23 cellular contexts compared by ENCODE assay signal in the genomic region with DNA sequence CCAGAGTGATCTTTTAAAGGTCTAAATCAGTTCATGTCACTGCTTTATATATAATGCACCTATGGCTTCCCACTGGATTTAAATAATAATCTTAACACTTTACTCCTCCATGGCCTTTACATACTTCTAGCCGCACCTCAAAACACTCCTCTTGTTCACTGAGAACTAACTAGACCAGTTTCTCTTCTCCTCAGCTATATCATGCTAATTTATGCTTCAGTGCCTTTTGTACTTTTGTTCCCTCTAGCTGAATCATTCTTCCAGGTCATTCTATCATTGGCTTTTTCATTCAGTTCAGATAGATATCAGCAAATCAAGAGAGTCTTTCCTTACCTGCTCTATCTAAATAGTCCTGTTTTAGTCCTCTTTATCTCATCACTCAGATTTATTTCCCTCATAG.
DNase-seq lines count a peak whose midpoint lies in the region; ATAC-seq, FAIRE-seq and TF ChIP-seq lines count a peak whose summit lies in the region.
"Had no signal": no experiment of that assay in that cellular context is flagged by ENCODE, and none has a peak within 500 bp of the region (broad histone marks: within the 10 kb centered on the region; RNA-seq: fewer than 3 reads in every experiment).

No MANE protein-coding gene starts in this region.

- TF ChIP-seq POLR2A in GM12891 (IDR thresholded peaks at IDR 0.05; ENCODE audit: low read depth, low read length): no peak

- no peak for DNase-seq in GM12891 (ENCODE audit: insufficient read length, low spot score)
- peak; percentile 85 for DNase-seq in epithelial cell of esophagus (ENCODE audit: low read depth)
- DNase-seq in naive B cell: no peak
- DNase-seq in caudate nucleus (lab: John Stamatoyannopoulos, UW): no peak
- no peak for DNase-seq in D721Med (ENCODE audit: insufficient read length, low spot score)
- DNase-seq in stimulated activated effector memory CD8-positive, alpha-beta T cell treated with anti-CD3 and anti-CD28 coated beads, Interleukin-12 subunit alpha, Interleukin-12 subunit beta, amount 100 ng/mL, for 72 hours (ENCODE audit: low spot score in 2 of 2): no peak
- no peak for DNase-seq in activated effector memory CD4-positive, alpha-beta T cell treated with Interleukin-2 at 50 U/mL for 16 hours
- DNase-seq: activated CD4-positive, alpha-beta T cell treated with anti-CD3 and anti-CD28 coated beads for 36 hours; activated naive CD4-positive, alpha-beta T cell treated with anti-CD3 and anti-CD28 coated beads, Interleukin-2, amount 50 U/mL, for 16 hours; activated T-cell treated with anti-CD3 and anti-CD28 coated beads, Interleukin-2, amount 50 U/mL, for 72 hours; anterior cingulate cortex; central memory CD4-positive, alpha-beta T cell; GM23248; NCI-H1105 treated with DMSO at 0.1 percent for 48 hours; NCI-H526 treated with DMSO at 0.1 percent for 48 hours; retina; stimulated activated CD4-positive, alpha-beta T cell treated with anti-CD3 and anti-CD28 coated beads, Interleukin-4, amount 100 ng/mL, for 4 hours; T-cell had no signal

- FAIRE-seq in GM12891 (lab: Jason Lieb, UNC): peak; percentile 73
- FAIRE-seq in D721Med (lab: Jason Lieb, UNC): no peak
- FAIRE-seq: A204.1, GM18507, urothelium cell line had no signal

- peak; percentile 50 for ATAC-seq in HG02840 (IDR thresholded peaks at IDR 0.05; ENCODE audit: low FRiP score, unreplicated experiment)
- ATAC-seq in naive B cell (ENCODE audit: low read depth in 2 of 2): peak; percentile 58
- ATAC-seq in stimulated activated effector memory CD8-positive, alpha-beta T cell treated with anti-CD3 and anti-CD28 coated beads, Interleukin-12 subunit alpha, Interleukin-12 subunit beta, amount 100 ng/mL, for 72 hours: no peak
- ATAC-seq: activated CD4-positive, alpha-beta T cell treated with anti-CD3 and anti-CD28 coated beads for 36 hours; activated T-cell treated with anti-CD3 and anti-CD28 coated beads, Interleukin-2, amount 50 U/mL, for 72 hours; T-cell had no signal

- no peak overlapping the region for H3K27ac ChIP-seq in caudate nucleus (ENCODE audit: low read depth, low read length)
- H3K27ac ChIP-seq: esophagus muscularis mucosa, GM23248 had no signal

- H3K4me1 Mint-ChIP-seq in naive B cell: peaks cover 18 to 34% (median 27%) of the 10 kb centered on the region in 3 donors
- peaks cover 18% of the 10 kb centered on the region for H3K4me1 Mint-ChIP-seq in stimulated activated effector memory CD8-positive, alpha-beta T cell treated with anti-CD3 and anti-CD28 coated beads, Interleukin-12 subunit alpha, Interleukin-12 subunit beta, amount 100 ng/mL, for 72 hours

- no peak overlapping the region for H3K4me3 ChIP-seq in epithelial cell of esophagus (ENCODE audit: low read length)
- H3K4me3 ChIP-seq: esophagus muscularis mucosa, GM23248 had no signal

- TF ChIP-seq CTCF in epithelial cell of esophagus (IDR thresholded peaks at IDR 0.05; ENCODE audit: insufficient read depth, low read depth, low read length, missing control alignments) (no peak), D721Med (IDR thresholded peaks at IDR 0.05; ENCODE audit: insufficient read depth, missing control alignments) (no peak)

- peak overlapping the region in 3 of 6 donors; percentile 8 to 39 (median 24) for H3K27ac Mint-ChIP-seq in naive B cell
- H3K27ac Mint-ChIP-seq in stimulated activated effector memory CD8-positive, alpha-beta T cell treated with anti-CD3 and anti-CD28 coated beads, Interleukin-12 subunit alpha, Interleukin-12 subunit beta, amount 100 ng/mL, for 72 hours: no peak overlapping the region
- H3K27ac Mint-ChIP-seq: activated T-cell treated with anti-CD3 and anti-CD28 coated beads, Interleukin-2, amount 50 U/mL, for 72 hours; T-cell had no signal

- no peak overlapping the region for H3K4me3 Mint-ChIP-seq in naive B cell
- no peak overlapping the region for H3K4me3 Mint-ChIP-seq in stimulated activated effector memory CD8-positive, alpha-beta T cell treated with anti-CD3 and anti-CD28 coated beads, Interleukin-12 subunit alpha, Interleukin-12 subunit beta, amount 100 ng/mL, for 72 hours
- H3K4me3 Mint-ChIP-seq: activated CD4-positive, alpha-beta T cell treated with anti-CD3 and anti-CD28 coated beads for 36 hours; activated T-cell treated with anti-CD3 and anti-CD28 coated beads, Interleukin-2, amount 50 U/mL, for 72 hours; T-cell had no signal

- H3K27me3 Mint-ChIP-seq in naive B cell: no peaks in the 10 kb centered on the region
- H3K27me3 Mint-ChIP-seq: activated CD4-positive, alpha-beta T cell treated with anti-CD3 and anti-CD28 coated beads for 36 hours; T-cell had no signal

- peaks cover 8 to 13% of the 10 kb centered on the region in 2 donors for H3K36me3 Mint-ChIP-seq in naive B cell
- peaks cover 18% of the 10 kb centered on the region for H3K36me3 Mint-ChIP-seq in stimulated activated effector memory CD8-positive, alpha-beta T cell treated with anti-CD3 and anti-CD28 coated beads, Interleukin-12 subunit alpha, Interleukin-12 subunit beta, amount 100 ng/mL, for 72 hours

- H3K9me3 Mint-ChIP-seq in naive B cell: no peaks in the 10 kb centered on the region
- H3K9me3 Mint-ChIP-seq in stimulated activated effector memory CD8-positive, alpha-beta T cell treated with anti-CD3 and anti-CD28 coated beads, Interleukin-12 subunit alpha, Interleukin-12 subunit beta, amount 100 ng/mL, for 72 hours: no peaks in the 10 kb centered on the region
- H3K9me3 Mint-ChIP-seq: activated T-cell treated with anti-CD3 and anti-CD28 coated beads, Interleukin-2, amount 50 U/mL, for 72 hours had no signal

TF ChIP-seq in GM12891, 5 proteins besides CTCF, POLR2A, EP300 and RAD21:
- no peak for TF ChIP-seq TAF1 (IDR thresholded peaks at IDR 0.05; ENCODE audit: low read depth, low read length)
- 0 out of 2 replicates have a peak, but pooled peaks have one; percentile 11 for TF ChIP-seq SPI1 (IDR thresholded peaks at IDR 0.05; ENCODE audit: low read depth, low read length)
